In genomic region chr19:48070177-48070769, GRCh38 we compare ENCODE assay signal across 14 cellular contexts. TPM values are rescaled to one million over a fixed set of nuclear protein-coding genes. Genes with fewer than 3 reads are reported as not detected.
"Had no signal": no experiment of that assay in that cellular context is flagged by ENCODE, and none has a peak within 500 bp of the region (broad histone marks: within the 10 kb centered on the region; RNA-seq: fewer than 3 reads in every experiment).

No MANE protein-coding gene starts in this region.

RNA-seq across cellular contexts. Expression of gene CABP5, which starts 26.4 kb away (rescaled TPM):
- total RNA-seq: stomach, subcutaneous adipose tissue, suprapubic skin, temporal lobe, thoracic aorta, thyroid gland, tibial nerve, transverse colon, upper lobe of left lung, upper lobe of right lung, ureter, urinary bladder, uterus, vagina had no signal
- polyA plus RNA-seq: stomach, urinary bladder had no signal
